In genomic region chr15:83068054-83068453, GRCh38 we compare ENCODE assay signal across 9 cellular contexts. TPM values are rescaled to one million over a fixed set of nuclear protein-coding genes. Genes with fewer than 3 reads are reported as not detected.
DNase-seq lines count a peak whose midpoint lies in the region; ATAC-seq, FAIRE-seq and TF ChIP-seq lines count a peak whose summit lies in the region.
"Had no signal": no experiment of that assay in that cellular context is flagged by ENCODE, and none has a peak within 500 bp of the region (broad histone marks: within the 10 kb centered on the region; RNA-seq: fewer than 3 reads in every experiment).

No MANE protein-coding gene starts in this region.

- dilution Hi-C loops in endothelial cell of umbilical vein (cut with MboI; ENCODE audit: extremely low pct_ligation_motif_present, low sequenced_read_pairs): no loop called here

- H2AFZ ChIP-seq in DND-41 (ENCODE audit: low read depth, low read length) (peak overlapping the region; percentile 96), endothelial cell of umbilical vein (ENCODE audit: low read depth, low read length) (peak overlapping the region; percentile 99)

- H3K36me3 ChIP-seq in DND-41 (ENCODE audit: insufficient read depth, low read length) (peaks cover 8% of the 10 kb centered on the region), Panc1 (ENCODE audit: control insufficient read depth, insufficient read depth, low read length) (peaks cover 6% of the 10 kb centered on the region), endothelial cell of umbilical vein (ENCODE audit: control insufficient read depth in 2 of 2, extremely low read depth in 1 of 2, insufficient read depth in 2 of 2, low read length in 2 of 2) (no peaks in the 10 kb centered on the region), rectal smooth muscle tissue (ENCODE audit: control insufficient read depth, insufficient read depth, low read length) (no peaks in the 10 kb centered on the region)

- peaks cover 40% of the 10 kb centered on the region for H3K79me2 ChIP-seq in DND-41 (ENCODE audit: insufficient read depth, low read length)
- peaks cover 38% of the 10 kb centered on the region for H3K79me2 ChIP-seq in endothelial cell of umbilical vein (ENCODE audit: control insufficient read depth, insufficient read depth, low read length)

- CTCF ChIA-PET in Panc1 (lab: Charles Lee) (no interaction called here), endothelial cell of umbilical vein (lab: Charles Lee) (interaction anchor here (0.8 to 1.9 kb wide), 4 partner anchors 13 to 42 kb away, joined by 3 to 8 read pairs (median 4); partner anchors contain the start of gene TM6SF1)

- ATAC-seq in DND-41 (ENCODE audit: insufficient read depth, low read depth) (no peak), Panc1 (no peak), HG02623 (IDR thresholded peaks at IDR 0.05; ENCODE audit: unreplicated experiment) (no peak), GM19035 (IDR thresholded peaks at IDR 0.05; ENCODE audit: unreplicated experiment) (no peak)

- peaks cover 1% of the 10 kb centered on the region for H3K9me1 ChIP-seq in endothelial cell of umbilical vein (replicated peaks; ENCODE audit: control insufficient read depth, extremely low read depth, insufficient read depth, low read length)

- no peak for DNase-seq in DND-41
- no peak for DNase-seq in Panc1 (ENCODE audit: low read depth, low spot score)
- no peak for DNase-seq in endothelial cell of umbilical vein (ENCODE audit: low read depth, low spot score)
- DNase-seq in NOMO-1 treated with dmso at 0.1 percent for 144 hours (lab: John Stamatoyannopoulos, UW; ENCODE audit: unreplicated experiment): no peak
- no peak for DNase-seq in EL
- DNase-seq: NCI-H510A had no signal

- H3K27ac ChIP-seq in DND-41 (ENCODE audit: low read length) (peak overlapping the region; percentile 85), Panc1 (ENCODE audit: low read length) (peak overlapping the region; percentile 68), endothelial cell of umbilical vein (ENCODE audit: insufficient read depth, low read depth, low read length) (peak overlapping the region; percentile 66), rectal smooth muscle tissue (ENCODE audit: low read depth, low read length) (peak overlapping the region; percentile 94)

- TF ChIP-seq CTCF in DND-41 (IDR thresholded peaks at IDR 0.05; ENCODE audit: borderline replicate concordance, extremely low read depth, low read length, poor library complexity, severe bottlenecking) (no peak), Panc1 (IDR thresholded peaks at IDR 0.05) (no peak), endothelial cell of umbilical vein (IDR thresholded peaks at IDR 0.05; ENCODE audit: extremely low read depth in 1 of 2, insufficient read depth in 1 of 2, low read depth in 1 of 2, low read length in 2 of 2) (no peak)

- in situ Hi-C loops in Panc1 (cut with HindIII; ENCODE audit: low pct_unique_long_range_greater_than_20kb, low sequenced_read_pairs): no loop called here

- H4K20me1 ChIP-seq in DND-41 (ENCODE audit: insufficient read depth, low read length): peaks cover 17% of the 10 kb centered on the region
- peaks cover 8% of the 10 kb centered on the region for H4K20me1 ChIP-seq in endothelial cell of umbilical vein (replicated peaks; ENCODE audit: control insufficient read depth, extremely low read depth, insufficient read depth, low read length)

- H3K9me3 ChIP-seq in DND-41 (ENCODE audit: insufficient read depth, low read length, severe bottlenecking) (no peaks in the 10 kb centered on the region), Panc1 (ENCODE audit: control insufficient read depth, insufficient read depth, low read depth, low read length) (no peaks in the 10 kb centered on the region), endothelial cell of umbilical vein (replicated peaks; ENCODE audit: control insufficient read depth, insufficient read depth, low read length) (no peaks in the 10 kb centered on the region)

- H3K4me3 ChIP-seq in DND-41 (ENCODE audit: low read depth in 1 of 2, low read length in 2 of 2): no peak overlapping the region
- H3K4me3 ChIP-seq in Panc1 (ENCODE audit: low read depth in 2 of 2, low read length in 2 of 2): no peak overlapping the region
- no peak overlapping the region for H3K4me3 ChIP-seq in endothelial cell of umbilical vein (replicated peaks in 1 of 3; ENCODE audit: insufficient read depth in 1 of 3, low read depth in 1 of 3, low read length in 3 of 3)
- peak overlapping the region; percentile 69 for H3K4me3 ChIP-seq in rectal smooth muscle tissue (ENCODE audit: low read length)

- peak overlapping the region; percentile 75; the same call in 1 of the 2 replicates for H3K4me2 ChIP-seq in DND-41 (ENCODE audit: insufficient read depth, low read length)
- H3K4me2 ChIP-seq in endothelial cell of umbilical vein (ENCODE audit: insufficient read depth, low read length): peak overlapping the region; percentile 96

- H3K4me1 ChIP-seq in DND-41 (ENCODE audit: insufficient read depth, low read length) (peaks cover 41% of the 10 kb centered on the region), Panc1 (ENCODE audit: control insufficient read depth, insufficient read depth, low read length) (peaks cover 32% of the 10 kb centered on the region), endothelial cell of umbilical vein (ENCODE audit: control insufficient read depth, extremely low read depth, insufficient read depth, low read length) (peaks cover 35% of the 10 kb centered on the region), rectal smooth muscle tissue (ENCODE audit: control insufficient read depth, insufficient read depth, low read length) (peaks cover 11% of the 10 kb centered on the region)

- no TSS peak for BruUV-seq in Panc1 (replicated peaks; lab: Mats Ljungman, UMichigan)
- no TSS peak for BruUV-seq in endothelial cell of umbilical vein (replicated peaks; lab: Mats Ljungman, UMichigan)

- FAIRE-seq in endothelial cell of umbilical vein (lab: Jason Lieb, UNC): no peak

- H3K27me3 ChIP-seq in DND-41 (ENCODE audit: insufficient read depth, low read length, poor library complexity) (no peaks in the 10 kb centered on the region), Panc1 (ENCODE audit: control insufficient read depth, insufficient read depth, low read length) (no peaks in the 10 kb centered on the region), endothelial cell of umbilical vein (ENCODE audit: control insufficient read depth in 2 of 2, insufficient read depth in 2 of 2, low read length in 2 of 2) (no peaks in the 10 kb centered on the region), rectal smooth muscle tissue (ENCODE audit: control insufficient read depth, insufficient read depth, low read length) (no peaks in the 10 kb centered on the region)

- POLR2A ChIA-PET in Panc1 (lab: Charles Lee) (no interaction called here), endothelial cell of umbilical vein (lab: Charles Lee) (no interaction called here)

- TF ChIP-seq POLR2A in endothelial cell of umbilical vein (IDR thresholded peaks at IDR 0.05; ENCODE audit: low read depth, low read length): no peak

- H3K9ac ChIP-seq in DND-41 (ENCODE audit: low read depth, low read length) (peak overlapping the region; percentile 92), endothelial cell of umbilical vein (replicated peaks; ENCODE audit: extremely low read depth, insufficient read depth, low read length) (no peak overlapping the region), rectal smooth muscle tissue (ENCODE audit: low read length) (no peak overlapping the region)

- intact Hi-C loops in Panc1 (cut with micrococcal nuclease; ENCODE audit: unreplicated experiment): no loop called here
- intact Hi-C loops in endothelial cell of umbilical vein (cut with micrococcal nuclease): no loop called here

TF ChIP-seq in endothelial cell of umbilical vein, 7 proteins besides CTCF, POLR2A, EP300 and RAD21 (continues in another document):
- TF ChIP-seq EZH2 (IDR thresholded peaks at IDR 0.05; ENCODE audit: borderline replicate concordance, low read depth, low read length, severe bottlenecking) (no peak), MYC (IDR thresholded peaks at IDR 0.05; ENCODE audit: low read depth, low read length) (no peak), POLR2AphosphoS5 (IDR thresholded peaks at IDR 0.05; ENCODE audit: insufficient read depth, low read depth, low read length) (no peak), FOS (IDR thresholded peaks at IDR 0.05; ENCODE audit: borderline replicate concordance, insufficient read depth, low read length) (no peak)

RNA-seq across cellular contexts. Expression of gene BTBD1, which starts 1.0 kb away (rescaled TPM):
- total RNA-seq in Panc1 (2021; ENCODE audit: unreplicated experiment) (88.4 TPM), endothelial cell of umbilical vein (56.9 and 58.0 TPM in 2 replicates)
- polyA plus RNA-seq in Panc1 (2012; ENCODE audit: insufficient read length): 42.3 TPM
- 28.0 and 30.8 TPM in 2 replicates for polyA plus RNA-seq in endothelial cell of umbilical vein
- 30.4 and 32.0 TPM in 2 replicates for polyA plus RNA-seq in endothelial cell of umbilical vein (2011; cell fraction: cytosol; rRNA removed)
- 24.7 and 30.5 TPM in 2 replicates for polyA plus RNA-seq in endothelial cell of umbilical vein (2011; cell fraction: nucleus; rRNA removed)
- 38.6 and 58.5 TPM in 2 replicates for polyA plus RNA-seq in endothelial cell of umbilical vein (2012)
- 51.7 and 56.0 TPM in 2 replicates for polyA minus RNA-seq in endothelial cell of umbilical vein
- polyA minus RNA-seq in endothelial cell of umbilical vein (2011; cell fraction: cytosol; rRNA and poly(A)+ RNA removed): 87.7 TPM
- 31.8 and 35.3 TPM in 2 replicates for polyA minus RNA-seq in endothelial cell of umbilical vein (2011; cell fraction: nucleus; rRNA and poly(A)+ RNA removed)

RNA-seq across cellular contexts. Expression of gene TM6SF1, which starts 39.4 kb away (rescaled TPM):
- 0.69 TPM for total RNA-seq in Panc1 (2021; ENCODE audit: unreplicated experiment)
- 0.30 TPM for polyA plus RNA-seq in Panc1 (2012; ENCODE audit: insufficient read length)
- total RNA-seq in endothelial cell of umbilical vein: 26.5 and 26.8 TPM in 2 replicates
- 33.0 and 38.0 TPM in 2 replicates for polyA plus RNA-seq in endothelial cell of umbilical vein
- 25.8 and 29.4 TPM in 2 replicates for polyA plus RNA-seq in endothelial cell of umbilical vein (2011; cell fraction: cytosol; rRNA removed)
- 35.0 and 41.6 TPM in 2 replicates for polyA plus RNA-seq in endothelial cell of umbilical vein (2011; cell fraction: nucleus; rRNA removed)
- polyA plus RNA-seq in endothelial cell of umbilical vein (2012): 25.7 and 29.6 TPM in 2 replicates
- polyA minus RNA-seq in endothelial cell of umbilical vein: 33.7 and 43.8 TPM in 2 replicates
- not detected for polyA minus RNA-seq in endothelial cell of umbilical vein (2011; cell fraction: cytosol; rRNA and poly(A)+ RNA removed)
- polyA minus RNA-seq in endothelial cell of umbilical vein (2011; cell fraction: nucleus; rRNA and poly(A)+ RNA removed): 25.5 and 26.6 TPM in 2 replicates

RNA-seq across cellular contexts. Expression of gene C15orf40, which starts 56.6 kb away (rescaled TPM):
- total RNA-seq in Panc1 (2021; ENCODE audit: unreplicated experiment) (21.1 TPM), endothelial cell of umbilical vein (20.9 and 27.9 TPM in 2 replicates)
- polyA plus RNA-seq in Panc1 (2012; ENCODE audit: insufficient read length): 25.6 TPM
- polyA plus RNA-seq in endothelial cell of umbilical vein: 14.1 and 15.4 TPM in 2 replicates
- polyA plus RNA-seq in endothelial cell of umbilical vein (2011; cell fraction: cytosol; rRNA removed): 24.4 and 29.1 TPM in 2 replicates
- polyA plus RNA-seq in endothelial cell of umbilical vein (2011; cell fraction: nucleus; rRNA removed): 9.4 and 9.7 TPM in 2 replicates
- 16.5 and 28.4 TPM in 2 replicates for polyA plus RNA-seq in endothelial cell of umbilical vein (2012)
- polyA minus RNA-seq in endothelial cell of umbilical vein: 7.6 and 15.0 TPM in 2 replicates
- polyA minus RNA-seq in endothelial cell of umbilical vein (2011; cell fraction: cytosol; rRNA and poly(A)+ RNA removed): 13.9 TPM
- polyA minus RNA-seq in endothelial cell of umbilical vein (2011; cell fraction: nucleus; rRNA and poly(A)+ RNA removed): 12.1 and 15.8 TPM in 2 replicates

Comparison
In these comparisons a context has a peak if more than half of its experiments do, and no peak if none do; other contexts are left out.
1. RNA of gene TM6SF1, which starts 39.4 kb away (total RNA-seq): 26.5 to 26.8 TPM in endothelial cell of umbilical vein; 0.69 TPM in Panc1 (single experiment); every median in the first group is over 10 times any median in the second.
2. Peak in every context shown above with its lines, with median percentiles within 50 percentile points of each other: H3K27ac ChIP-seq.